ENCODE assay signal across 8 cellular contexts in the genomic region with DNA sequence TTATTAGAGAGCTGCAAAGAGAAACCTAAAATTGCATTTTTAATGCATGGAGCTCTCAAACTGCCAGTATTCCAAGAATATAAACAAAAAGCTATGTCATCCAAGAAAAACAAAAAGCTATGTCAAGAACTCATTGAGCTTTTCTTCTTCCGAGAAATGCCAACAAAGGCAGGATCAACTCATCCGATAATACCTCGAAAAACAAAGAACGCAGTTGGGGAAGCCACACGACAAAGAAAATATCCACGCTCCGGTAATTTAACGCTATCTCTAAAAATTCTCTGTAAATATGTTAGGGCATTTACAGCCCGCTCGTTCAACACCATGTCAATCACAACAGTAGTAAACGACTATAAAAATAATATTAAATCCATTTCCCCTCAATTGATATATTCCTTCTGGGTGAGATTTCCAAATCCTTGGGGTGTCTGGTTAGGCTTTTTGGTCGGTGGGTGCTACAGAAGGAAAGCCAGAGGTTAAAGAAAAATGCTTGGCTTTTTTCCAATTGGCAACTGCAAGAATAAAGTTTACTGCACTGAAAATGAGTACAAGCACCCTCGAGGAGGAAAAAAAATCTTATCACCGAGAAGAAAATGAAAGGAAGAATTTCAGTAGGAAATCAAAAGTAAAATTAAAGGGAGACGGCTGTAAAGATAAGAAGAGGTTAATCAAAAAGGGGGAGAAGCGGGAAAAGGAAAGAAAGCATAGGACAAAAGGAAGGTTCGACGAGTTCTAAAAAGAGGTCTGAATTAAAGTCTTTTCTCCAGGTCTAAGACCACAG. TPM values are rescaled to one million over a fixed set of nuclear protein-coding genes. Genes with fewer than 3 reads are reported as not detected.
DNase-seq lines count a peak whose midpoint lies in the region; ATAC-seq and TF ChIP-seq lines count a peak whose summit lies in the region.

No MANE protein-coding gene starts in this region.

- H3K27me3 ChIP-seq in HCT116 (ENCODE audit: insufficient read depth, low read length) (no peaks in the 10 kb centered on the region), WERI-Rb-1 (ENCODE audit: insufficient read depth, low read depth, severe bottlenecking) (no peaks in the 10 kb centered on the region)

- H3K27ac ChIP-seq in HCT116 (ENCODE audit: low read depth, low read length) (peak overlapping the region; percentile 89), WERI-Rb-1 (peak overlapping the region; percentile 98)

- POLR2A ChIA-PET in HCT116 (lab: Charles Lee), result interaction anchor here (1.0 kb wide), 2 partner anchors 10 to 56 kb away, joined by 4 read pairs; a partner anchor contains a TSS

- CTCF ChIA-PET in HCT116 (lab: Charles Lee), result no interaction called here

- ATAC-seq in HCT116 (no peak), HG03196 (IDR thresholded peaks at IDR 0.05; ENCODE audit: unreplicated experiment) (no peak)

- no peak for TF ChIP-seq CTCF in AG10803 (conservative IDR thresholded peaks at IDR 0.05; ENCODE audit: low read length)
- TF ChIP-seq CTCF in HCT116 (IDR thresholded peaks at IDR 0.05 in 2 of 3, conservative IDR thresholded peaks at IDR 0.05 in 1 of 3; ENCODE audit: borderline replicate concordance in 1 of 3, insufficient read depth in 1 of 3, low read depth in 2 of 3, low read length in 2 of 3), result no peak
- TF ChIP-seq CTCF in WERI-Rb-1 (IDR thresholded peaks at IDR 0.05; ENCODE audit: low read depth, low read length), result no peak
- no peak for TF ChIP-seq CTCF in retinal pigment epithelial cell (conservative IDR thresholded peaks at IDR 0.05; ENCODE audit: low read depth, low read length)

- H3K9me3 ChIP-seq in HCT116 (ENCODE audit: control insufficient read depth in 1 of 2, insufficient read depth in 1 of 2, low read depth in 1 of 2, low read length in 2 of 2) (no peaks in the 10 kb centered on the region), WERI-Rb-1 (ENCODE audit: severe bottlenecking) (no peaks in the 10 kb centered on the region)

- peak; percentile 20 for DNase-seq in AG10803 (ENCODE audit: low read depth)
- no peak for DNase-seq in HCT116 (ENCODE audit: low read depth, low spot score)
- no peak for DNase-seq in WERI-Rb-1
- DNase-seq in globus pallidus (ENCODE audit: low spot score), result peak; percentile 55
- no peak for DNase-seq in retinal pigment epithelial cell (ENCODE audit: low read depth)
- no peak for DNase-seq in KG1 (lab: John Stamatoyannopoulos, UW)
- DNase-seq in stimulated activated CD4-positive, alpha-beta T cell treated with anti-CD3 and anti-CD28 coated beads, Interleukin-4, amount 100 ng/mL, for 4 hours, result no peak

- RAD21 ChIA-PET in HCT116 (lab: Charles Lee; ENCODE audit: low non-redundant PET in 1 of 2, low total read pairs in 2 of 2, uncharacterized antibody in 2 of 2, unreplicated experiment in 2 of 2), result no interaction called here

- no peak overlapping the region for H2AFZ ChIP-seq in HCT116 (ENCODE audit: low read depth, low read length, poor library complexity, severe bottlenecking)

- H3K4me2 ChIP-seq in HCT116 (ENCODE audit: low read length), result peak overlapping the region; percentile 78

- no peaks in the 10 kb centered on the region for H4K20me1 ChIP-seq in HCT116 (ENCODE audit: insufficient read depth)

- H3K36me3 ChIP-seq in HCT116 (ENCODE audit: control insufficient read depth in 1 of 2, insufficient read depth in 2 of 2, low read length in 2 of 2) (no peaks in the 10 kb centered on the region), WERI-Rb-1 (peaks cover 46% of the 10 kb centered on the region)

- no peaks in the 10 kb centered on the region for H3K9me2 ChIP-seq in HCT116 (ENCODE audit: insufficient read depth)

- H3K9ac ChIP-seq in HCT116 (ENCODE audit: low read length), result peak overlapping the region; percentile 94

- no TSS peak for BruUV-seq in HCT116 (replicated peaks; lab: Mats Ljungman, UMichigan)

- no peak for TF ChIP-seq RAD21 in HCT116 (IDR thresholded peaks at IDR 0.05; ENCODE audit: low read depth)

- intact Hi-C loops in HCT116 (cut with micrococcal nuclease), result loop anchor here (1.0 to 5.0 kb wide), 3 partner anchors 55 to 335 kb away; a partner anchor contains a TSS

- peaks cover 59% of the 10 kb centered on the region for H3K79me2 ChIP-seq in HCT116 (ENCODE audit: insufficient read depth, low read length)

- peaks cover 10 to 18% of the 10 kb centered on the region in 2 experiments; a peak in 3 of 4 replicates for H3K4me1 ChIP-seq in HCT116 (ENCODE audit: control insufficient read depth in 1 of 2, insufficient read depth in 2 of 2, low read length in 2 of 2)

- peak; percentile 17 for TF ChIP-seq POLR2A in HCT116 (IDR thresholded peaks at IDR 0.05; ENCODE audit: borderline replicate concordance, extremely low read depth, insufficient read depth, insufficient read length)

- H3K4me3 ChIP-seq in AG10803 (ENCODE audit: low read length), result peak overlapping the region; percentile 97
- peak overlapping the region; percentile 85 to 94 for H3K4me3 ChIP-seq in HCT116 (replicated peaks in 1 of 2; ENCODE audit: low read depth in 1 of 2, low read length in 2 of 2)
- peak overlapping the region; percentile 91 for H3K4me3 ChIP-seq in WERI-Rb-1 (ENCODE audit: low read depth, low read length)
- peak overlapping the region; percentile 99 for H3K4me3 ChIP-seq in retinal pigment epithelial cell (ENCODE audit: low read length)

TF ChIP-seq in HCT116, 20 proteins besides CTCF, POLR2A, EP300 and RAD21 (continues in another document):
- TF ChIP-seq FOSL1 (IDR thresholded peaks at IDR 0.05; ENCODE audit: low read depth) (no peak), EZH2 (IDR thresholded peaks at IDR 0.05) (no peak), YY1 (IDR thresholded peaks at IDR 0.05; ENCODE audit: extremely low read depth, insufficient replicate concordance, low read depth, low read length) (no peak), SIN3A (IDR thresholded peaks at IDR 0.05; ENCODE audit: low read depth) (no peak; the same call in 1 of the 2 replicates), EGR1 (IDR thresholded peaks at IDR 0.05; ENCODE audit: low read depth) (no peak), CEBPB (IDR thresholded peaks at IDR 0.05; ENCODE audit: low read depth) (no peak), TCF7L2 (IDR thresholded peaks at IDR 0.05; ENCODE audit: borderline replicate concordance, extremely low read depth, insufficient read depth, insufficient read length) (no peak), CBX3 (IDR thresholded peaks at IDR 0.05; ENCODE audit: low read depth) (no peak)
- TF ChIP-seq, protein P1, sequence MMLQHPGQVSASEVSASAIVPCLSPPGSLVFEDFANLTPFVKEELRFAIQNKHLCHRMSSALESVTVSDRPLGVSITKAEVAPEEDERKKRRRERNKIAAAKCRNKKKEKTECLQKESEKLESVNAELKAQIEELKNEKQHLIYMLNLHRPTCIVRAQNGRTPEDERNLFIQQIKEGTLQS (IDR thresholded peaks at IDR 0.05), result no peak
- TF ChIP-seq, protein P2, sequence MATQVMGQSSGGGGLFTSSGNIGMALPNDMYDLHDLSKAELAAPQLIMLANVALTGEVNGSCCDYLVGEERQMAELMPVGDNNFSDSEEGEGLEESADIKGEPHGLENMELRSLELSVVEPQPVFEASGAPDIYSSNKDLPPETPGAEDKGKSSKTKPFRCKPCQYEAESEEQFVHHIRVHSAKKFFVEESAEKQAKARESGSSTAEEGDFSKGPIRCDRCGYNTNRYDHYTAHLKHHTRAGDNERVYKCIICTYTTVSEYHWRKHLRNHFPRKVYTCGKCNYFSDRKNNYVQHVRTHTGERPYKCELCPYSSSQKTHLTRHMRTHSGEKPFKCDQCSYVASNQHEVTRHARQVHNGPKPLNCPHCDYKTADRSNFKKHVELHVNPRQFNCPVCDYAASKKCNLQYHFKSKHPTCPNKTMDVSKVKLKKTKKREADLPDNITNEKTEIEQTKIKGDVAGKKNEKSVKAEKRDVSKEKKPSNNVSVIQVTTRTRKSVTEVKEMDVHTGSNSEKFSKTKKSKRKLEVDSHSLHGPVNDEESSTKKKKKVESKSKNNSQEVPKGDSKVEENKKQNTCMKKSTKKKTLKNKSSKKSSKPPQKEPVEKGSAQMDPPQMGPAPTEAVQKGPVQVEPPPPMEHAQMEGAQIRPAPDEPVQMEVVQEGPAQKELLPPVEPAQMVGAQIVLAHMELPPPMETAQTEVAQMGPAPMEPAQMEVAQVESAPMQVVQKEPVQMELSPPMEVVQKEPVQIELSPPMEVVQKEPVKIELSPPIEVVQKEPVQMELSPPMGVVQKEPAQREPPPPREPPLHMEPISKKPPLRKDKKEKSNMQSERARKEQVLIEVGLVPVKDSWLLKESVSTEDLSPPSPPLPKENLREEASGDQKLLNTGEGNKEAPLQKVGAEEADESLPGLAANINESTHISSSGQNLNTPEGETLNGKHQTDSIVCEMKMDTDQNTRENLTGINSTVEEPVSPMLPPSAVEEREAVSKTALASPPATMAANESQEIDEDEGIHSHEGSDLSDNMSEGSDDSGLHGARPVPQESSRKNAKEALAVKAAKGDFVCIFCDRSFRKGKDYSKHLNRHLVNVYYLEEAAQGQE (IDR thresholded peaks at IDR 0.05; ENCODE audit: low read depth), result no peak
- TF ChIP-seq, protein P3, sequence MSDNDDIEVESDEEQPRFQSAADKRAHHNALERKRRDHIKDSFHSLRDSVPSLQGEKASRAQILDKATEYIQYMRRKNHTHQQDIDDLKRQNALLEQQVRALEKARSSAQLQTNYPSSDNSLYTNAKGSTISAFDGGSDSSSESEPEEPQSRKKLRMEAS (IDR thresholded peaks at IDR 0.05), result no peak; the same call in 1 of the 2 replicates
- TF ChIP-seq, protein P4, sequence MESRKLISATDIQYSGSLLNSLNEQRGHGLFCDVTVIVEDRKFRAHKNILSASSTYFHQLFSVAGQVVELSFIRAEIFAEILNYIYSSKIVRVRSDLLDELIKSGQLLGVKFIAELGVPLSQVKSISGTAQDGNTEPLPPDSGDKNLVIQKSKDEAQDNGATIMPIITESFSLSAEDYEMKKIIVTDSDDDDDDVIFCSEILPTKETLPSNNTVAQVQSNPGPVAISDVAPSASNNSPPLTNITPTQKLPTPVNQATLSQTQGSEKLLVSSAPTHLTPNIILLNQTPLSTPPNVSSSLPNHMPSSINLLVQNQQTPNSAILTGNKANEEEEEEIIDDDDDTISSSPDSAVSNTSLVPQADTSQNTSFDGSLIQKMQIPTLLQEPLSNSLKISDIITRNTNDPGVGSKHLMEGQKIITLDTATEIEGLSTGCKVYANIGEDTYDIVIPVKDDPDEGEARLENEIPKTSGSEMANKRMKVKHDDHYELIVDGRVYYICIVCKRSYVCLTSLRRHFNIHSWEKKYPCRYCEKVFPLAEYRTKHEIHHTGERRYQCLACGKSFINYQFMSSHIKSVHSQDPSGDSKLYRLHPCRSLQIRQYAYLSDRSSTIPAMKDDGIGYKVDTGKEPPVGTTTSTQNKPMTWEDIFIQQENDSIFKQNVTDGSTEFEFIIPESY (IDR thresholded peaks at IDR 0.05; ENCODE audit: extremely low read depth, insufficient replicate concordance, low read length), result no peak

RNA-seq across cellular contexts. Expression of a gene that starts 0.9 kb away (rescaled TPM):
- total RNA-seq in HCT116 (2021; ENCODE audit: unreplicated experiment), result 94.1 TPM
- polyA plus RNA-seq in HCT116 (2012), result 63.6 and 72.4 TPM in 2 replicates

RNA-seq across cellular contexts. Expression of a gene that starts 10.4 kb away (rescaled TPM):
- 37.9 TPM for total RNA-seq in HCT116 (2021; ENCODE audit: unreplicated experiment)
- polyA plus RNA-seq in HCT116 (2012), result 13.6 and 16.6 TPM in 2 replicates

RNA-seq across cellular contexts. Expression of a gene that starts 46.0 kb away (rescaled TPM):
- 338 TPM for total RNA-seq in HCT116 (2021; ENCODE audit: unreplicated experiment)
- polyA plus RNA-seq in HCT116 (2012), result 210 and 224 TPM in 2 replicates

RNA-seq across cellular contexts. Expression of a gene that starts 54.3 kb away (rescaled TPM):
- 83.0 TPM for total RNA-seq in HCT116 (2021; ENCODE audit: unreplicated experiment)
- 45.8 and 54.1 TPM in 2 replicates for polyA plus RNA-seq in HCT116 (2012)

RNA-seq across cellular contexts. Expression of a gene that starts 56.7 kb away (rescaled TPM):
- 17.4 TPM for total RNA-seq in HCT116 (2021; ENCODE audit: unreplicated experiment)
- polyA plus RNA-seq in HCT116 (2012), result 7.6 and 10.3 TPM in 2 replicates

Comparison
In these comparisons a context has a peak if more than half of its experiments do, and no peak if none do; other contexts are left out.
1. DNase-seq: peak in AG10803 (single experiment) and globus pallidus (single experiment); none in HCT116 (single experiment), WERI-Rb-1 (single experiment), retinal pigment epithelial cell (single experiment), KG1 (single experiment) and stimulated activated CD4-positive, alpha-beta T cell treated with anti-CD3 and anti-CD28 coated beads, Interleukin-4, amount 100 ng/mL, for 4 hours (0 of 2).
2. Peak in every context shown above with its lines, with median percentiles within 50 percentile points of each other: H3K4me3 ChIP-seq.